1 cellular context compared by ENCODE assay signal in the genomic region with DNA sequence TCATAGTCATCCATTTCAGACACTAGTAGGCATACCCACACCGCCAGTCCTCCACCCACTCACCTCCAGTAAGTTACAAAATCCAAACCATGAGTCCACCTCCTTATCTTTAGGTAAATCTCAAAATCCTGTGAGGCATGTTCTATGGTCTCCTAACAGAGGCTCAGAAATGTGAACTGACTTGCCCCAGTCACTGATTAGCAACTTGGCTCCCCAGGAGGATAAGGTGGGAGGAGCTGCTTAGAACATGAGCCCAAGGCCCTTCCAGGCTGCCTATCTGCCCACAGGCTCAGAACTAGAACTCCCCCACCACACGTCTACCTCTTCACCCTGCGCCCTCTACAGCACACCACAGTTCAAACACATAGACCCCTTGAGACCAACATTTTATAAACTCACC.
TF ChIP-seq lines count a peak whose summit lies in the region.

No MANE protein-coding gene starts in this region.

TF ChIP-seq in HCT116, 20 proteins besides CTCF, POLR2A, EP300 and RAD21 (continued from another document):
- no peak for TF ChIP-seq YY1 (IDR thresholded peaks at IDR 0.05; ENCODE audit: extremely low read depth, insufficient replicate concordance, low read depth, low read length)
- TF ChIP-seq FOSL1 (IDR thresholded peaks at IDR 0.05; ENCODE audit: low read depth), result no peak
- no peak for TF ChIP-seq CEBPB (IDR thresholded peaks at IDR 0.05; ENCODE audit: low read depth)
- TF ChIP-seq ELF1 (IDR thresholded peaks at IDR 0.05; ENCODE audit: borderline replicate concordance, low read depth), result no peak
- no peak for TF ChIP-seq EZH2 (IDR thresholded peaks at IDR 0.05)
